Comparison of ENCODE assay signal across 8 cellular contexts in the genomic region with DNA sequence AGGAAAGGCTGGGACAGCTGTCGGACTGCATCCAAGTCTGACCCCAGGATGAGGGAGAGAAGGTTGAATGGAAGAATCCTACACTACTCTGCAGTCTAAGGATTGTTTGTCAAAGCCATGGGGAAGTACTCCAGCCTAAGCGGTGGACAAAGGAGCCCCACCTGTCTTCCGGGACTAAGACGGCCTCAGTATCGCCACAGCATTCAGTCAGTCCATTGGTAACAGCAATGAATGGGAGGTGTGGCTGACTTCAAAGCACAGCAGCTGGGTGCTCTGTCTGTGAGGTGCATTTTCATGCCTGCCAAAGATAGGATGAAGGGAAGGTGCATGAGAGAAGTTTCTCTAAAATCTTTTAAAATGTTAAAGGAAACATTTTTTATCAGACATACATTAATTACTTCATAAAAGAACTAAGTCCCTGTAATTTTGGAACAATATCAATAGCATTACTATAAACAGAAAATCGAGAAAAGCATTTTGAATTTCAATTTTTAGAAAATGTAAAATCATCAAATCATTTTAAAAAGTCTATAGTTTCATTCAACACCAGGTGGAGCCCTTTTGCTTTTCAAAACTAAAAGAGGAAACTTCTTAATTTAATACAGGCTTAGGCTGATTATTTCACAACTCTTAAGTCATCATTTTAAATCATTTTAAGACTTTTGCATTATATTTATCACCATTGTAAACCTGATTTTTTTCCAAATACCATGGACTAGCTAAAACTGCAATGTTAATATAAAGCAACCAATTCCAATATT. TPM values are rescaled to one million over a fixed set of nuclear protein-coding genes. Genes with fewer than 3 reads are reported as not detected.
DNase-seq lines count a peak whose midpoint lies in the region; FAIRE-seq and TF ChIP-seq lines count a peak whose summit lies in the region.

No MANE protein-coding gene starts in this region.

- H3K36me3 ChIP-seq in neural progenitor cell = no peaks in the 10 kb centered on the region

- H3K79me2 ChIP-seq in neural progenitor cell (ENCODE audit: low read depth) = no peaks in the 10 kb centered on the region

- CTCF ChIA-PET in activated CD4-positive, alpha-beta T cell treated with anti-CD3 and anti-CD28 coated beads, Interleukin-2, amount 10 ng/mL, durations not matched to agents 7 days and 5 days (lab: Charles Lee) = no interaction called here

- H3K27ac ChIP-seq in neural progenitor cell = no peak overlapping the region

- H3K27me3 Mint-ChIP-seq in neural progenitor cell (ENCODE audit: insufficient read depth, low read depth) = no peaks in the 10 kb centered on the region
- H3K27me3 Mint-ChIP-seq in activated CD4-positive, alpha-beta T cell treated with anti-CD3 and anti-CD28 coated beads, Interleukin-2, amount 10 ng/mL, durations not matched to agents 7 days and 5 days = peaks cover 14% of the 10 kb centered on the region

- H3K9me3 ChIP-seq in neural progenitor cell (ENCODE audit: low read depth) = no peaks in the 10 kb centered on the region

- peaks cover 5% of the 10 kb centered on the region for H3F3A ChIP-seq in neural progenitor cell (ENCODE audit: low read depth)

- TF ChIP-seq POLR2A in GM12891 (IDR thresholded peaks at IDR 0.05; ENCODE audit: low read depth, low read length) = no peak

- POLR2A ChIA-PET in activated CD4-positive, alpha-beta T cell treated with anti-CD3 and anti-CD28 coated beads, Interleukin-2, amount 10 ng/mL, durations not matched to agents 7 days and 5 days (lab: Charles Lee) = no interaction called here

- peak overlapping the region; percentile 59 for H3K4me2 ChIP-seq in neural progenitor cell

- H3K4me3 Mint-ChIP-seq in neural progenitor cell = peak overlapping the region; percentile 68
- H3K4me3 Mint-ChIP-seq in activated CD4-positive, alpha-beta T cell treated with anti-CD3 and anti-CD28 coated beads, Interleukin-2, amount 10 ng/mL, durations not matched to agents 7 days and 5 days = no peak overlapping the region

- H3K9me3 Mint-ChIP-seq in neural progenitor cell = no peaks in the 10 kb centered on the region
- H3K9me3 Mint-ChIP-seq in activated CD4-positive, alpha-beta T cell treated with anti-CD3 and anti-CD28 coated beads, Interleukin-2, amount 10 ng/mL, durations not matched to agents 7 days and 5 days = no peaks in the 10 kb centered on the region

- peak; percentile 67 for TF ChIP-seq CTCF in neural progenitor cell (IDR thresholded peaks at IDR 0.05)

- no peak overlapping the region for H3K9ac ChIP-seq in neural progenitor cell

- DNase-seq in NCI-H82 (lab: John Stamatoyannopoulos, UW) (peak; percentile 42), NCI-H82 treated with DMSO at 0.1 percent for 48 hours (lab: John Stamatoyannopoulos, UW; ENCODE audit: unreplicated experiment) (no peak), NOMO-1 treated with dmso at 0.1 percent for 144 hours (lab: John Stamatoyannopoulos, UW; ENCODE audit: unreplicated experiment) (peak; percentile 46), neural progenitor cell (ENCODE audit: low spot score) (peak; percentile 58), GM12891 (ENCODE audit: insufficient read length, low spot score) (no peak)
- no peak for DNase-seq in activated CD4-positive, CD25-positive, alpha-beta regulatory T cell treated with anti-CD3 and anti-CD28 coated beads, Interleukin-2, amount 50 U/mL, for 72 hours
- no peak for DNase-seq in activated CD4-positive, alpha-beta T cell treated with anti-CD3 and anti-CD28 coated beads, Interleukin-2, amount 10 ng/mL, durations not matched to agents 7 days and 5 days

- FAIRE-seq in endometrium (lab: Jason Lieb, UNC) (peak; percentile 97), GM12891 (lab: Jason Lieb, UNC) (no peak)

- peaks cover 8% of the 10 kb centered on the region for H3K4me1 ChIP-seq in neural progenitor cell

- H3K36me3 Mint-ChIP-seq in neural progenitor cell = no peaks in the 10 kb centered on the region
- H3K36me3 Mint-ChIP-seq in activated CD4-positive, alpha-beta T cell treated with anti-CD3 and anti-CD28 coated beads, Interleukin-2, amount 10 ng/mL, durations not matched to agents 7 days and 5 days (ENCODE audit: low read depth) = no peaks in the 10 kb centered on the region

- no peaks in the 10 kb centered on the region for H4K20me1 ChIP-seq in neural progenitor cell (ENCODE audit: low read depth)

- no peak overlapping the region for H2AFZ ChIP-seq in neural progenitor cell (replicated peaks)

- no peak overlapping the region for H3K4me3 ChIP-seq in neural progenitor cell

- no peaks in the 10 kb centered on the region for H3K27me3 ChIP-seq in neural progenitor cell

- H3K4me1 Mint-ChIP-seq in neural progenitor cell = peaks cover 17% of the 10 kb centered on the region
- no peaks in the 10 kb centered on the region for H3K4me1 Mint-ChIP-seq in activated CD4-positive, alpha-beta T cell treated with anti-CD3 and anti-CD28 coated beads, Interleukin-2, amount 10 ng/mL, durations not matched to agents 7 days and 5 days

- H3K27ac Mint-ChIP-seq in neural progenitor cell = peak overlapping the region; percentile 32
- no peak overlapping the region for H3K27ac Mint-ChIP-seq in activated CD4-positive, alpha-beta T cell treated with anti-CD3 and anti-CD28 coated beads, Interleukin-2, amount 10 ng/mL, durations not matched to agents 7 days and 5 days

TF ChIP-seq in GM12891, 5 proteins besides CTCF, POLR2A, EP300 and RAD21:
- TF ChIP-seq POU2F2 (IDR thresholded peaks at IDR 0.05; ENCODE audit: low read depth, low read length) (no peak), PAX5 (IDR thresholded peaks at IDR 0.05; ENCODE audit: insufficient read depth, low read length, severe bottlenecking) (no peak), TAF1 (IDR thresholded peaks at IDR 0.05; ENCODE audit: low read depth, low read length) (no peak)

RNA-seq across cellular contexts. Expression of a gene that starts 27.6 kb away (rescaled TPM):
- 22.0 and 31.2 TPM in 2 replicates for total RNA-seq in neural progenitor cell (ENCODE audit: low replicate concordance)
- under 1 TPM in 1 of 2 experiments, not detected in 1; 0.21 TPM for total RNA-seq in activated CD4-positive, alpha-beta T cell treated with anti-CD3 and anti-CD28 coated beads, Interleukin-2, amount 10 ng/mL, durations not matched to agents 7 days and 5 days
- polyA plus RNA-seq in GM12891 (2012; ENCODE audit: low read depth, missing spikeins) = 0.08 TPM

Comparison
In these comparisons a context has a peak if more than half of its experiments do, and no peak if none do; other contexts are left out.
1. DNase-seq: peak in NCI-H82 (single experiment), NOMO-1 treated with dmso at 0.1 percent for 144 hours (single experiment) and neural progenitor cell (single experiment); none in NCI-H82 treated with DMSO at 0.1 percent for 48 hours (single experiment), activated CD4-positive, CD25-positive, alpha-beta regulatory T cell treated with anti-CD3 and anti-CD28 coated beads, Interleukin-2, amount 50 U/mL, for 72 hours (single experiment), activated CD4-positive, alpha-beta T cell treated with anti-CD3 and anti-CD28 coated beads, Interleukin-2, amount 10 ng/mL, durations not matched to agents 7 days and 5 days (single experiment) and GM12891 (single experiment).
2. RNA of a gene that starts 27.6 kb away (total RNA-seq): 22.0 to 31.2 TPM in neural progenitor cell; 0.21 TPM in activated CD4-positive, alpha-beta T cell treated with anti-CD3 and anti-CD28 coated beads, Interleukin-2, amount 10 ng/mL, durations not matched to agents 7 days and 5 days; every median in the first group is over 10 times any median in the second.